Comparison of ENCODE assay signal across 10 cellular contexts in genomic region chr10:16787361-16787791, GRCh38. TPM values are rescaled to one million over a fixed set of nuclear protein-coding genes. Genes with fewer than 3 reads are reported as not detected.
DNase-seq lines count a peak whose midpoint lies in the region; ATAC-seq and TF ChIP-seq lines count a peak whose summit lies in the region.
"Had no signal": no experiment of that assay in that cellular context is flagged by ENCODE, and none has a peak within 500 bp of the region (broad histone marks: within the 10 kb centered on the region; RNA-seq: fewer than 3 reads in every experiment).

No MANE protein-coding gene starts in this region.

- no peak overlapping the region for H3K4me3 Mint-ChIP-seq in endodermal cell

- no peaks in the 10 kb centered on the region for H3K4me1 ChIP-seq in endodermal cell (ENCODE audit: control insufficient read depth, insufficient read depth, low read length)

- H3K9me3 ChIP-seq in endodermal cell (ENCODE audit: control insufficient read depth, low read length): no peaks in the 10 kb centered on the region
- H3K9me3 ChIP-seq: thoracic aorta had no signal

- H3K4me3 ChIP-seq in endodermal cell (ENCODE audit: low read length): no peak overlapping the region
- H3K4me3 ChIP-seq: thoracic aorta had no signal

- peaks cover 6% of the 10 kb centered on the region for H3K36me3 Mint-ChIP-seq in endodermal cell (ENCODE audit: low read depth)

- H3K27me3 Mint-ChIP-seq in endodermal cell (ENCODE audit: insufficient read depth): no peaks in the 10 kb centered on the region

- no peaks in the 10 kb centered on the region for H3K36me3 ChIP-seq in endodermal cell (ENCODE audit: control insufficient read depth, insufficient read depth, low read length)
- H3K36me3 ChIP-seq: thoracic aorta had no signal

- no peak for TF ChIP-seq CTCF in endodermal cell (conservative IDR thresholded peaks at IDR 0.05)

- H3K9me3 Mint-ChIP-seq in endodermal cell: no peaks in the 10 kb centered on the region

- H3K4me1 Mint-ChIP-seq in endodermal cell: no peaks in the 10 kb centered on the region

- WGBS in endodermal cell (ENCODE audit: insufficient coverage in 1 of 2, insufficient read length in 1 of 2), 2 experiments: 93 to 95% methylated on average over 4 to 12 of the region's 12 CpGs

- no peak overlapping the region for H3K9ac ChIP-seq in endodermal cell (ENCODE audit: extremely low read depth, low read length, poor library complexity, severe bottlenecking)

- H3K27ac Mint-ChIP-seq in endodermal cell: no peak overlapping the region

- DNase-seq in activated T-cell treated with anti-CD3 and anti-CD28 coated beads, Interleukin-2, amount 50 U/mL, for 1 hour: peak; percentile 46
- DNase-seq in stimulated activated CD4-positive, alpha-beta T cell treated with anti-CD3 and anti-CD28 coated beads, Interleukin-1b, Interleukin-23, amount 100 ng/mL, for 1 hour (ENCODE audit: low read depth in 2 of 2): peak; percentile 26 to 42
- DNase-seq in NCI-H748 treated with DMSO at 0.1 percent for 48 hours (lab: John Stamatoyannopoulos, UW) (no peak), endodermal cell (no peak), COLO668 (lab: John Stamatoyannopoulos, UW; ENCODE audit: unreplicated experiment) (no peak), ureter (ENCODE audit: low spot score) (no peak)

- ATAC-seq in GM18511 (IDR thresholded peaks at IDR 0.05; ENCODE audit: unreplicated experiment) (peak; percentile 88), HG03354 (IDR thresholded peaks at IDR 0.05; ENCODE audit: poor library complexity, severe bottlenecking, unreplicated experiment) (peak; percentile 88)

- H3K27ac ChIP-seq in endodermal cell (ENCODE audit: low read depth, low read length): no peak overlapping the region
- H3K27ac ChIP-seq: C4-2B, thoracic aorta had no signal

- H3K27me3 ChIP-seq in endodermal cell (ENCODE audit: control insufficient read depth, insufficient read depth, low read length, poor library complexity, severe bottlenecking): no peaks in the 10 kb centered on the region

RNA-seq across cellular contexts. Expression of gene RSU1, which starts 29.8 kb away (rescaled TPM):
- 10 to 100 TPM; 39.5 to 46.4 TPM for total RNA-seq in endodermal cell
- polyA plus RNA-seq in endodermal cell (2013, experiment 1 of 2): 45.8 TPM
- 40.9 TPM for polyA plus RNA-seq in endodermal cell (2013, experiment 2 of 2)
- 78.7 TPM for total RNA-seq in ureter

Comparison
In these comparisons a context has a peak if more than half of its experiments do, and no peak if none do; other contexts are left out.
1. DNase-seq: peak in activated T-cell treated with anti-CD3 and anti-CD28 coated beads, Interleukin-2, amount 50 U/mL, for 1 hour (single experiment) and stimulated activated CD4-positive, alpha-beta T cell treated with anti-CD3 and anti-CD28 coated beads, Interleukin-1b, Interleukin-23, amount 100 ng/mL, for 1 hour (2 of 2); none in NCI-H748 treated with DMSO at 0.1 percent for 48 hours (single experiment), endodermal cell (single experiment), COLO668 (single experiment) and ureter (single experiment).